29 cellular contexts compared by ENCODE assay signal in the genomic region with DNA sequence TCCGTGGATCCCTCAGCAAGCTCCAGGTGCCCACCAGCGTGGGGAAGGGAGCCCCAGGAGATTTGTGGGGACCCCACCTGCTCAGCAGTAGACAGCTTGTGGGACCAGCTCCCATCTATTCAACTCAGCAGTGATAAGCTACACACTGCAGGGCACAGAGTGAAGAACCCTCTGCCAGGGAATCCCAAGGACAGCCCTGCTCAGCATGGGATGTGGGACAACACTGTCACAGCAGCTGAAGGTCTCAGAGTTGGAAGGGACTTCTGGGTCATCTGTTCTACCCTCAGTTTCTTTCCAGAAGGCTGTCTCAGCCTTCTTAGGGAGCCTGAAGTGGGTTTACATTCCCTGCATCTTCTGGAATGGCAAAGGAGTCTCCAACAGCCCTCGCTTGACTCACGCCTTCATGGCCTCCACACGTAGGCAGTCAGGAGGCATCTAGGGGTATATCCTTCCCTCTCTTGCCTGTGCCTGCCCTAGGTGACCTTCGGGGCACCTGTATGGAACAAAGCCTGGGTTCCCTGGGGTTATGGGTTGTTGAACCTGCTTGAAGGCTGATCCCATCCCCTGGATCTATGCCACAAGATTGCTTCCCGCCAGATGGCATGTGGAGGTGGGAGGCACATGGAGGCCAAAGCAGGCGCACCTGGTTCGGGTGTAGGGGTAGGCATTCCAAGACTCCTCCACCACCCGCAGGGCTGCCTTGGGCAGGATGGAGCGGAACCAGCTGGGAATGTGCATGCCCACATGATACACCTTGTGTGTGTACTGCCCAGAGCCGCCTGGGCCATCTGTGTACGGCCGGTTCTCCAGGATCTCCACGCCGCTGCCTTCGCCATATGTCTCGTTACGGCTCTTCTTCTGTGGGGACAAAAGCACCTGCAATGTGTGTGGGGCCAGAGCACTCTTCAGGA.
"Had no signal": no experiment of that assay in that cellular context is flagged by ENCODE, and none has a peak within 500 bp of the region (broad histone marks: within the 10 kb centered on the region; RNA-seq: fewer than 3 reads in every experiment).

No MANE protein-coding gene starts in this region.

- H3K27me3 ChIP-seq: SJSA1 had no signal

- FAIRE-seq: TTC549 had no signal

- H3K27ac ChIP-seq: SJSA1 had no signal

- H3K4me2 ChIP-seq: SK-N-SH had no signal

- H3K9ac ChIP-seq: SK-N-SH had no signal

- H3K4me1 ChIP-seq: SJSA1 had no signal

- H3K9me3 ChIP-seq: SJSA1, SK-N-SH had no signal

- ATAC-seq: activated CD8-positive, alpha-beta T cell treated with anti-CD3 and anti-CD28 coated beads for 36 hours; activated naive CD8-positive, alpha-beta T cell treated with anti-CD3 and anti-CD28 coated beads, Interleukin-2, amount 50 U/mL, for 24 hours; activated T-cell treated with anti-CD3 and anti-CD28 coated beads, Interleukin-2, amount 50 U/mL, for 72 hours; activated T-helper 17 cell treated with anti-CD3 and anti-CD28 coated beads, Interleukin-2, amount 50 U/mL, for 72 hours; Panc1 had no signal

- H3K4me3 ChIP-seq: SJSA1 had no signal

- DNase-seq: activated CD4-positive, alpha-beta T cell treated with anti-CD3 and anti-CD28 coated beads, Interleukin-2, amount 10 ng/mL, durations not matched to agents 24 days and 14 days; activated CD4-positive, alpha-beta T cell treated with anti-CD3 and anti-CD28 coated beads, Interleukin-2, amount 50 U/mL, for 4 hours; activated CD8-positive, alpha-beta T cell treated with anti-CD3 and anti-CD28 coated beads for 36 hours; activated gamma-delta T cell; activated naive CD4-positive, alpha-beta T cell treated with anti-CD3 and anti-CD28 coated beads for 36 hours; activated naive CD8-positive, alpha-beta T cell treated with anti-CD3 and anti-CD28 coated beads, Interleukin-2, amount 50 U/mL, for 24 hours; activated T-cell treated with anti-CD3 and anti-CD28 coated beads, Interleukin-2, amount 50 U/mL, for 1 hour; activated T-cell treated with anti-CD3 and anti-CD28 coated beads, Interleukin-2, amount 50 U/mL, for 72 hours; anterior cingulate cortex; central memory CD4-positive, alpha-beta T cell; KBM-7; MM.1S; MV-4-11; NCI-H1092 treated with DMSO at 0.1 percent for 48 hours; NCI-H1417; NCI-H146; NCI-H187; NCI-H2029 treated with DMSO at 0.1 percent for 48 hours; NCI-H2107; NCI-H226; NCI-H446 treated with DMSO at 0.1 percent for 48 hours; NCI-H524; RPMI8226; SHP77 treated with DMSO at 0.1 percent for 48 hours; SK-N-SH had no signal

- H3K36me3 ChIP-seq: SJSA1 had no signal
